Comparison of ENCODE assay signal across 22 cellular contexts in the genomic region with DNA sequence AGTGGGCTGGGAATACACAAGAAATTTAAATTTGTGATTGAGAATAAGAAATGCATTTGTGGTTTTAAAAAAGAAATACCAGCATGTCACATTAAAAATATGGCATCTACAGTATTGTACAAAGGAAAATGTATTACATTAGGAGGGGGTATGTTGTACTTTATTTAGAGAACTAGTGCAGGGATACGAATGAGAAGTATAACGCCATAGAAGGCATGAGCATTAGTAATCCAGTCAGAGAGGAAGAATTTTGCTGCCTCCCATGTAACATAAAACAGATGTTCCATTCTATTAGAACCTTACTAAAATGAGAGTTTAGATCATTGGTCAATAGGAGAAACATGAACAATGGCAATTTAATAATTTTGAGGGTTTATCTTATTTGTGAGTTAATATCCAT.
DNase-seq lines count a peak whose midpoint lies in the region; ATAC-seq and TF ChIP-seq lines count a peak whose summit lies in the region.
"Had no signal": no experiment of that assay in that cellular context is flagged by ENCODE, and none has a peak within 500 bp of the region (broad histone marks: within the 10 kb centered on the region; RNA-seq: fewer than 3 reads in every experiment).

No MANE protein-coding gene starts in this region.

- DNase-seq in GM04503 (ENCODE audit: low read depth), result peak; percentile 70
- peak; percentile 26 for DNase-seq in amniotic stem cell (lab: John Stamatoyannopoulos, UW)
- peak; percentile 84 for DNase-seq in fibroblast of the aortic adventitia (ENCODE audit: low read depth)
- DNase-seq in GDM1 (lab: John Stamatoyannopoulos, UW), result no peak
- no peak for DNase-seq in activated T-cell treated with anti-CD3 and anti-CD28 coated beads, Interleukin-2, amount 50 U/mL, for 4 hours
- no peak for DNase-seq in iPS-NIHi11 (ENCODE audit: low spot score)
- DNase-seq in H9, result no peak
- DNase-seq: activated B cell treated with CpG ODN at 0.5 μM for 24 hours; activated CD4-positive, alpha-beta memory T cell treated with anti-CD3 and anti-CD28 coated beads for 36 hours; activated naive CD4-positive, alpha-beta T cell treated with Interleukin-2 at 50 U/mL for 16 hours; activated T-cell treated with anti-CD3 and anti-CD28 coated beads for 4 hours; CD4-positive, CD25-positive, alpha-beta regulatory T cell; gastrocnemius medialis; NCI-H2029; NCI-H345; ovary; right cardiac atrium; stimulated activated CD8-positive, alpha-beta memory T cell treated with anti-CD3 and anti-CD28 coated beads, Interleukin-4, amount 100 ng/mL, for 48 hours; T-helper 9 cell had no signal

- H4K20me1 ChIP-seq in H9 (ENCODE audit: control insufficient read depth, insufficient read depth, insufficient read length), result no peaks in the 10 kb centered on the region

- H3K9me3 Mint-ChIP-seq in activated T-cell treated with anti-CD3 and anti-CD28 coated beads, Interleukin-2, amount 50 U/mL, for 4 hours, result no peaks in the 10 kb centered on the region
- H3K9me3 Mint-ChIP-seq in H9, result peaks cover 0 to 4% of the 10 kb centered on the region in 2 experiments; a peak in 2 of 5 replicates
- H3K9me3 Mint-ChIP-seq: activated B cell treated with CpG ODN at 0.5 μM for 24 hours; activated CD4-positive, alpha-beta memory T cell treated with anti-CD3 and anti-CD28 coated beads for 36 hours had no signal

- H3K27me3 ChIP-seq in H9 (ENCODE audit: insufficient read depth, low read length), result no peaks in the 10 kb centered on the region
- H3K27me3 ChIP-seq: ascending aorta, gastrocnemius medialis, ovary had no signal

- no peak overlapping the region for H2BK5ac ChIP-seq in H9 (ENCODE audit: insufficient read length, low read length)

- no peak overlapping the region for H3K4me3 ChIP-seq in fibroblast of the aortic adventitia (ENCODE audit: low read depth, low read length)
- H3K4me3 ChIP-seq: ascending aorta, coronary artery, gastrocnemius medialis, ovary had no signal

- no peak overlapping the region for H3K4me2 ChIP-seq in H9 (ENCODE audit: insufficient read depth, insufficient read length, low read length)
- H3K4me2 ChIP-seq: KMS-11 had no signal

- H3K9me3 ChIP-seq in H9 (ENCODE audit: control insufficient read depth, low read depth, low read length), result no peaks in the 10 kb centered on the region
- H3K9me3 ChIP-seq: ascending aorta, ovary had no signal

- no CpG with 5 or more reads among the region's 2 CpGs for WGBS in H9 (ENCODE audit: extremely low coverage, insufficient read length, low lambda C conversion rate)

- no peaks in the 10 kb centered on the region for H3K4me1 ChIP-seq in H9 (ENCODE audit: insufficient read depth, low read length)
- H3K4me1 ChIP-seq: ascending aorta, gastrocnemius medialis had no signal

- no peak overlapping the region for H4K91ac ChIP-seq in H9 (ENCODE audit: insufficient read length, low read depth, low read length)

- H3K27me3 Mint-ChIP-seq in activated T-cell treated with anti-CD3 and anti-CD28 coated beads, Interleukin-2, amount 50 U/mL, for 4 hours (ENCODE audit: low read depth), result no peaks in the 10 kb centered on the region
- H3K27me3 Mint-ChIP-seq in H9 (ENCODE audit: low read depth), result no peaks in the 10 kb centered on the region
- H3K27me3 Mint-ChIP-seq: activated B cell treated with CpG ODN at 0.5 μM for 24 hours; activated CD4-positive, alpha-beta memory T cell treated with anti-CD3 and anti-CD28 coated beads for 36 hours; CD4-positive, CD25-positive, alpha-beta regulatory T cell had no signal

- no peaks in the 10 kb centered on the region for H3K23me2 ChIP-seq in H9 (ENCODE audit: insufficient read length, low read depth, low read length, poor library complexity, severe bottlenecking)

- no peak overlapping the region for H3K56ac ChIP-seq in H9 (ENCODE audit: insufficient read length, low read depth, low read length)

- no peak overlapping the region for H3K14ac ChIP-seq in H9 (ENCODE audit: insufficient read depth, low read length)

- ATAC-seq in activated T-cell treated with anti-CD3 and anti-CD28 coated beads, Interleukin-2, amount 50 U/mL, for 4 hours, result no peak
- ATAC-seq: gastrocnemius medialis, right cardiac atrium had no signal

- no peak overlapping the region for H2BK12ac ChIP-seq in H9 (ENCODE audit: insufficient read length, low read depth, low read length)

- peaks cover 32% of the 10 kb centered on the region for H3K36me3 Mint-ChIP-seq in activated T-cell treated with anti-CD3 and anti-CD28 coated beads, Interleukin-2, amount 50 U/mL, for 4 hours (ENCODE audit: insufficient read depth)
- H3K36me3 Mint-ChIP-seq in H9 (ENCODE audit: insufficient read depth in 1 of 3, low read depth in 3 of 3), result peaks cover 4 to 13% (median 10%) of the 10 kb centered on the region in 3 experiments

- no peak overlapping the region for H2AFZ ChIP-seq in H9 (ENCODE audit: low read length)

- H3K4ac ChIP-seq in H9 (ENCODE audit: low read depth, low read length), result no peak overlapping the region

- no peak overlapping the region for H3K27ac ChIP-seq in H9 (ENCODE audit: insufficient read length, low read depth, low read length)
- H3K27ac ChIP-seq: ascending aorta, coronary artery, gastrocnemius medialis, KMS-11, ovary had no signal

- no peak overlapping the region for H3K18ac ChIP-seq in H9 (ENCODE audit: insufficient read length, low read depth, low read length)

- no peaks in the 10 kb centered on the region for H3K79me1 ChIP-seq in H9 (ENCODE audit: insufficient read depth, low read depth, low read length, poor library complexity, severe bottlenecking)

- H3K4me3 Mint-ChIP-seq in activated T-cell treated with anti-CD3 and anti-CD28 coated beads, Interleukin-2, amount 50 U/mL, for 4 hours, result no peak overlapping the region
- no peak overlapping the region for H3K4me3 Mint-ChIP-seq in H9
- H3K4me3 Mint-ChIP-seq: activated B cell treated with CpG ODN at 0.5 μM for 24 hours; activated CD4-positive, alpha-beta memory T cell treated with anti-CD3 and anti-CD28 coated beads for 36 hours; CD4-positive, CD25-positive, alpha-beta regulatory T cell had no signal

- H3T11ph ChIP-seq in H9 (ENCODE audit: low read length), result no peak overlapping the region

- no peak overlapping the region for H3K23ac ChIP-seq in H9 (ENCODE audit: insufficient read length, low read depth, low read length)

- H3K27ac Mint-ChIP-seq in H9, result no peak overlapping the region
- H3K27ac Mint-ChIP-seq: activated B cell treated with CpG ODN at 0.5 μM for 24 hours; activated CD4-positive, alpha-beta memory T cell treated with anti-CD3 and anti-CD28 coated beads for 36 hours; CD4-positive, CD25-positive, alpha-beta regulatory T cell had no signal

- no peaks in the 10 kb centered on the region for H3K79me2 ChIP-seq in H9 (ENCODE audit: insufficient read depth, low read length)

- no peak overlapping the region for H2BK20ac ChIP-seq in H9 (ENCODE audit: low read depth, low read length, poor library complexity, severe bottlenecking)

- TF ChIP-seq CTCF in fibroblast of the aortic adventitia (IDR thresholded peaks at IDR 0.05; ENCODE audit: insufficient read depth, low read length) (no peak), H9 (conservative IDR thresholded peaks at IDR 0.05) (no peak)

- no peak overlapping the region for H2AK5ac ChIP-seq in H9 (ENCODE audit: insufficient read length, low read length)

- no peak overlapping the region for H4K8ac ChIP-seq in H9 (replicated peaks; ENCODE audit: insufficient read length, low read depth, low read length)

- no peak overlapping the region for H2BK120ac ChIP-seq in H9 (ENCODE audit: low read depth, low read length, poor library complexity, severe bottlenecking)

- H3K9ac ChIP-seq in H9 (ENCODE audit: extremely low read depth, insufficient read length, low read length), result no peak overlapping the region
- H3K9ac ChIP-seq: KMS-11 had no signal

- H4K5ac ChIP-seq in H9 (ENCODE audit: insufficient read length, low read depth, low read length), result no peak overlapping the region

- no peaks in the 10 kb centered on the region for H3K4me1 Mint-ChIP-seq in activated T-cell treated with anti-CD3 and anti-CD28 coated beads, Interleukin-2, amount 50 U/mL, for 4 hours (ENCODE audit: low read depth)
- no peaks in the 10 kb centered on the region for H3K4me1 Mint-ChIP-seq in H9

- no peak overlapping the region for H2BK15ac ChIP-seq in H9 (ENCODE audit: low read depth, low read length)

Comparison
In these comparisons a context has a peak if more than half of its experiments do, and no peak if none do; other contexts are left out.
1. DNase-seq: peak in GM04503 (single experiment), amniotic stem cell (single experiment) and fibroblast of the aortic adventitia (single experiment); none in GDM1 (single experiment), activated T-cell treated with anti-CD3 and anti-CD28 coated beads, Interleukin-2, amount 50 U/mL, for 4 hours (single experiment), iPS-NIHi11 (single experiment) and H9 (single experiment).